9 cellular contexts compared by ENCODE assay signal in genomic region chr4:6939761-6940743, GRCh38. TPM values are rescaled to one million over a fixed set of nuclear protein-coding genes. Genes with fewer than 3 reads are reported as not detected.
DNase-seq lines count a peak whose midpoint lies in the region; ATAC-seq, FAIRE-seq and TF ChIP-seq lines count a peak whose summit lies in the region.
"Had no signal": no experiment of that assay in that cellular context is flagged by ENCODE, and none has a peak within 500 bp of the region (broad histone marks: within the 10 kb centered on the region; RNA-seq: fewer than 3 reads in every experiment).

No MANE protein-coding gene starts in this region.

- peak overlapping the region; percentile 60; the same call in 1 of the 2 replicates for H4K91ac ChIP-seq in IMR-90 (ENCODE audit: insufficient read depth, low read depth, low read length)

- H3K79me1 ChIP-seq in IMR-90 (ENCODE audit: low read depth in 1 of 2, low read length in 2 of 2): peaks cover 25 to 59% of the 10 kb centered on the region in 2 experiments; a peak in 3 of 4 replicates

- peak overlapping the region; percentile 46; the same call in 1 of the 2 replicates for H3K23ac ChIP-seq in IMR-90 (ENCODE audit: low read depth, low read length)

- no peak overlapping the region for H3K18ac ChIP-seq in IMR-90 (ENCODE audit: low read depth, low read length)

- no peak overlapping the region for H3K4me2 ChIP-seq in IMR-90 (ENCODE audit: low read depth, low read length)

- H3K56ac ChIP-seq in IMR-90 (ENCODE audit: extremely low read depth, insufficient read depth, low read length): no peak overlapping the region

- no peak overlapping the region; the same call in 1 of the 2 replicates for H4K5ac ChIP-seq in IMR-90 (ENCODE audit: low read depth, low read length)

- dilution Hi-C loops in IMR-90 (cut with HindIII; ENCODE audit: low sequenced_read_pairs, unreplicated experiment): no loop called here

- H3K9me3 ChIP-seq in IMR-90 (ENCODE audit: control insufficient read depth, insufficient read depth, low read length): no peaks in the 10 kb centered on the region
- H3K9me3 ChIP-seq in ascending aorta: no peaks in the 10 kb centered on the region
- no peaks in the 10 kb centered on the region for H3K9me3 ChIP-seq in skeletal muscle tissue (ENCODE audit: control insufficient read depth in 3 of 3, low read length in 3 of 3)

- in situ Hi-C loops in IMR-90 (cut with MboI; ENCODE audit: low sequenced_read_pairs): no loop called here

- H2BK5ac ChIP-seq in IMR-90 (ENCODE audit: low read depth, low read length, poor library complexity, severe bottlenecking): no peak overlapping the region

- H2AK5ac ChIP-seq in IMR-90 (ENCODE audit: low read depth, low read length): peak overlapping the region; percentile 94

- no TSS peak for BruUV-seq in IMR-90 (replicated peaks; lab: Mats Ljungman, UMichigan)

- H2AFZ ChIP-seq in IMR-90 (replicated peaks; ENCODE audit: low read length, poor library complexity): peak overlapping the region; percentile 23

- FAIRE-seq in GM19239 (lab: Jason Lieb, UNC): no peak

- CTCF ChIA-PET in IMR-90 (lab: Yijun Ruan, JAX): no interaction called here

- WGBS in IMR-90 (ENCODE audit: extremely low coverage in 2 of 2, insufficient read length in 1 of 2), 2 experiments: 93% methylated on average over 18 of the region's 24 CpGs; no CpG with 5 or more reads in 1 of the 2 experiments

- no peak overlapping the region for H2AK9ac ChIP-seq in IMR-90 (replicated peaks; ENCODE audit: low read depth, low read length, poor library complexity)

- no peak overlapping the region for H3K4me3 ChIP-seq in IMR-90 (ENCODE audit: insufficient read depth, low read depth, low read length)
- H3K4me3 ChIP-seq in ascending aorta: no peak overlapping the region
- no peak overlapping the region for H3K4me3 ChIP-seq in skeletal muscle tissue (ENCODE audit: low read length in 3 of 3)

- no peaks in the 10 kb centered on the region for H3K27me3 ChIP-seq in IMR-90 (ENCODE audit: control insufficient read depth, insufficient read depth, low read length)
- no peaks in the 10 kb centered on the region for H3K27me3 ChIP-seq in ascending aorta
- no peaks in the 10 kb centered on the region for H3K27me3 ChIP-seq in skeletal muscle tissue (ENCODE audit: control insufficient read depth in 3 of 3, insufficient read depth in 3 of 3, low read length in 3 of 3)

- peak overlapping the region; percentile 94 for H3K14ac ChIP-seq in IMR-90 (replicated peaks; ENCODE audit: low read depth, low read length)

- 0 out of 3 replicates have a peak overlapping the region, but pooled peaks have one; percentile 94 for H2BK15ac ChIP-seq in IMR-90 (ENCODE audit: low read depth, low read length)

- H2BK120ac ChIP-seq in IMR-90 (ENCODE audit: low read depth, low read length): peak overlapping the region; percentile 91

- no peaks in the 10 kb centered on the region; the same call in 1 of the 2 replicates for H3K36me3 ChIP-seq in IMR-90 (ENCODE audit: control insufficient read depth, insufficient read depth, low read length)
- H3K36me3 ChIP-seq in ascending aorta: no peaks in the 10 kb centered on the region
- H3K36me3 ChIP-seq in skeletal muscle tissue (ENCODE audit: control insufficient read depth in 3 of 3, insufficient read depth in 3 of 3, low read length in 3 of 3): no peaks in the 10 kb centered on the region

- H3K9ac ChIP-seq in IMR-90 (ENCODE audit: low read depth, low read length) (no peak overlapping the region), skeletal muscle tissue (ENCODE audit: low read depth in 1 of 3, low read length in 3 of 3) (peak overlapping the region in 1 of 3 donors; percentile 16)

- DNase-seq in IMR-90: no peak
- DNase-seq in ascending aorta (ENCODE audit: low spot score in 2 of 2): no peak
- no peak for DNase-seq in amniotic stem cell (lab: John Stamatoyannopoulos, UW)
- no peak for DNase-seq in GM19239 (ENCODE audit: insufficient read length, low spot score)
- no peak for DNase-seq in nucleus accumbens (lab: John Stamatoyannopoulos, UW)
- DNase-seq: anterior cingulate cortex, SHP77 treated with DMSO at 0.1 percent for 48 hours had no signal

- TF ChIP-seq CTCF in IMR-90 (conservative IDR thresholded peaks at IDR 0.05; ENCODE audit: low read depth, low read length): no peak
- no peak for TF ChIP-seq CTCF in ascending aorta (IDR thresholded peaks at IDR 0.05)

- ATAC-seq in GM19025 (IDR thresholded peaks at IDR 0.05; ENCODE audit: low read depth, unreplicated experiment) (peak; percentile 39), IMR-90 (ENCODE audit: low read depth) (no peak)

- POLR2A ChIA-PET in IMR-90 (lab: Charles Lee; ENCODE audit: unreplicated experiment): no interaction called here

- H3K27ac ChIP-seq in IMR-90 (ENCODE audit: insufficient read depth, low read length) (no peak overlapping the region), ascending aorta (peak overlapping the region; percentile 6 to 72), skeletal muscle tissue (ENCODE audit: low read depth, low read length) (peak overlapping the region; percentile 62)

- TF ChIP-seq RAD21 in IMR-90 (IDR thresholded peaks at IDR 0.05; ENCODE audit: low read length): no peak

- H3K9me1 ChIP-seq in IMR-90 (ENCODE audit: insufficient read depth, low read length): peaks cover 33% of the 10 kb centered on the region

- intact Hi-C loops in IMR-90 (cut with micrococcal nuclease) (no loop called here), ascending aorta (cut with DNase I) (no loop called here)

- H4K20me1 ChIP-seq in IMR-90 (ENCODE audit: insufficient read depth, low read length): peaks cover 3% of the 10 kb centered on the region; the same call in 1 of the 2 replicates

- H3K4ac ChIP-seq in IMR-90 (ENCODE audit: low read depth, low read length): peak overlapping the region; percentile 94

- no peak for TF ChIP-seq POLR2A in IMR-90 (IDR thresholded peaks at IDR 0.05; ENCODE audit: low read depth, low read length)

- H3K4me1 ChIP-seq in IMR-90 (ENCODE audit: control insufficient read depth, insufficient read depth, low read length) (peaks cover 29% of the 10 kb centered on the region), ascending aorta (peaks cover 0 to 17% of the 10 kb centered on the region in 2 donors), skeletal muscle tissue (ENCODE audit: control insufficient read depth in 3 of 3, insufficient read depth in 3 of 3, low read length in 3 of 3) (peaks cover 18 to 57% (median 22%) of the 10 kb centered on the region in 3 donors)

- peak overlapping the region; percentile 97 for H2BK20ac ChIP-seq in IMR-90 (ENCODE audit: low read depth, low read length)

- H4K8ac ChIP-seq in IMR-90 (ENCODE audit: low read depth in 2 of 2, low read length in 2 of 2): peak overlapping the region in 1 of 2 experiments; percentile 72; a peak in 1 of 4 replicates

TF ChIP-seq in IMR-90, 13 proteins besides CTCF, POLR2A, EP300 and RAD21:
- TF ChIP-seq CEBPB (IDR thresholded peaks at IDR 0.05; ENCODE audit: low read depth, low read length) (no peak), MAFK (IDR thresholded peaks at IDR 0.05; ENCODE audit: low read depth, low read length) (no peak), SMC3 (IDR thresholded peaks at IDR 0.05; ENCODE audit: low read depth, low read length) (no peak)

RNA-seq across cellular contexts. Expression of gene TBC1D14, which starts 30.4 kb away (rescaled TPM):
- total RNA-seq in IMR-90 (2012; rRNA removed): 40.7 and 48.9 TPM in 2 replicates
- polyA plus RNA-seq in IMR-90 (2012; rRNA removed): 29.8 and 31.7 TPM in 2 replicates
- 22.3 and 23.4 TPM in 2 replicates for polyA plus RNA-seq in IMR-90 (2012; cell fraction: cytosol; rRNA removed)
- 23.4 and 27.7 TPM in 2 replicates for polyA plus RNA-seq in IMR-90 (2012; cell fraction: nucleus; rRNA removed; ENCODE audit: low replicate concordance)
- total RNA-seq in ascending aorta: 26.4 TPM
- total RNA-seq in skeletal muscle tissue: 40.2 TPM
